ENCODE assay signal across 20 cellular contexts in the genomic region with DNA sequence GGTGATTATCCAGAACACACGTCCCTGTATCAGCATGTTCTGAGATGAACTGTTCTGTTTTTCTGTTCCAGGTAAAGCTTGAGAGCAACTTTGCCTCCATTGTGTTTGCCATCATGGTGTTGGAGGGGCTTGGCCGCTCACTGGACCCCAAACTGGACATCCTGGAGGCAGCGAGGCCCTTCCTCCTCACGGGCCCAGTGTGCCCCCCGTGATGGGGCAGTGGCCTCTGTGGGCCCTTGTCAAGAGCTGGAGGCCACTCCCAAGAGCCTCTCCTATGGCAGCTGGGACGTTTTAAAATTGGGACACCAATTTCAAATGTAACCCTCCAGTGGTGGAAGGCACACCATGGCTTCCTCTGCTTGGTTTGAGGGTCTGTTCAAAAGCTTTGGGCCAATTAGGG. TPM values are rescaled to one million over a fixed set of nuclear protein-coding genes. Genes with fewer than 3 reads are reported as not detected.
DNase-seq lines count a peak whose midpoint lies in the region; ATAC-seq and TF ChIP-seq lines count a peak whose summit lies in the region.
"Had no signal": no experiment of that assay in that cellular context is flagged by ENCODE, and none has a peak within 500 bp of the region (broad histone marks: within the 10 kb centered on the region; RNA-seq: fewer than 3 reads in every experiment).

No MANE protein-coding gene starts in this region.

- H4K20me1 ChIP-seq in IMR-90 (ENCODE audit: insufficient read depth, low read length) = no peaks in the 10 kb centered on the region; the same call in 1 of the 2 replicates

- H3K4me1 ChIP-seq in right atrium auricular region = peaks cover 0 to 27% of the 10 kb centered on the region in 2 donors
- H3K4me1 ChIP-seq in heart right ventricle = peaks cover 5 to 31% (median 27%) of the 10 kb centered on the region in 9 donors
- peaks cover 5% of the 10 kb centered on the region for H3K4me1 ChIP-seq in IMR-90 (ENCODE audit: control insufficient read depth, insufficient read depth, low read length)

- in situ Hi-C loops in IMR-90 (cut with MboI; ENCODE audit: low sequenced_read_pairs) = no loop called here

- no peak overlapping the region for H2AK5ac ChIP-seq in IMR-90 (ENCODE audit: low read depth, low read length)

- WGBS in heart right ventricle, 2 donors = 84 to 90% methylated on average over 6 of the region's 6 CpGs
- WGBS in IMR-90 (ENCODE audit: extremely low coverage in 2 of 2, insufficient read length in 1 of 2), 2 experiments = no CpG with 5 or more reads among the region's 6 CpGs

- no peak for ATAC-seq in heart right ventricle
- ATAC-seq in IMR-90 (ENCODE audit: low read depth) = no peak
- ATAC-seq in memory B cell (ENCODE audit: low read depth) = no peak
- ATAC-seq in HG03280 (IDR thresholded peaks at IDR 0.05; ENCODE audit: unreplicated experiment) = no peak
- no peak for ATAC-seq in HG02763 (IDR thresholded peaks at IDR 0.05; ENCODE audit: unreplicated experiment)

- H3K27ac ChIP-seq in right atrium auricular region (no peak overlapping the region), heart right ventricle (no peak overlapping the region), IMR-90 (ENCODE audit: insufficient read depth, low read length) (no peak overlapping the region)
- H3K27ac ChIP-seq: SJSA1 had no signal

- H4K91ac ChIP-seq in IMR-90 (ENCODE audit: insufficient read depth, low read depth, low read length) = no peak overlapping the region

- no peak overlapping the region for H2BK15ac ChIP-seq in IMR-90 (ENCODE audit: low read depth, low read length)

- peak; percentile 36 for DNase-seq in right atrium auricular region (ENCODE audit: low spot score)
- DNase-seq in heart right ventricle = no peak
- no peak for DNase-seq in IMR-90
- DNase-seq in memory B cell (ENCODE audit: low spot score in 2 of 2) = no peak
- DNase-seq in osteocyte (ENCODE audit: extremely low spot score, unreplicated experiment) = peak; percentile 65
- no peak for DNase-seq in AG08396 (ENCODE audit: low spot score)
- DNase-seq: Calu3; CD4-positive, CD25-positive, alpha-beta regulatory T cell; GDM1; KBM-7; MM.1S; NCI-H1048; NCI-H1417 treated with DMSO at 0.1 percent for 48 hours; NCI-H187; NCI-H446 treated with DMSO at 0.1 percent for 48 hours; NCI-H526 treated with DMSO at 0.1 percent for 48 hours; OCI-M1 had no signal

- TF ChIP-seq RAD21 in IMR-90 (IDR thresholded peaks at IDR 0.05; ENCODE audit: low read length) = no peak

- no peak overlapping the region for H2BK5ac ChIP-seq in IMR-90 (ENCODE audit: low read depth, low read length, poor library complexity, severe bottlenecking)

- H3K36me3 Mint-ChIP-seq in memory B cell (peaks cover 7% of the 10 kb centered on the region), osteocyte (ENCODE audit: unreplicated experiment) (peaks cover 11% of the 10 kb centered on the region)

- CTCF ChIA-PET in IMR-90 (lab: Yijun Ruan, JAX) = no interaction called here

- no peak for TF ChIP-seq POLR2A in IMR-90 (IDR thresholded peaks at IDR 0.05; ENCODE audit: low read depth, low read length)

- H3K4me1 Mint-ChIP-seq in memory B cell = peaks cover 16% of the 10 kb centered on the region
- peaks cover 23% of the 10 kb centered on the region for H3K4me1 Mint-ChIP-seq in osteocyte (ENCODE audit: unreplicated experiment)

- BruUV-seq in IMR-90 (replicated peaks; lab: Mats Ljungman, UMichigan) = no TSS peak

- H3K27ac Mint-ChIP-seq in memory B cell (peak overlapping the region; percentile 58), osteocyte (ENCODE audit: unreplicated experiment) (no peak overlapping the region)

- H3K9me1 ChIP-seq in IMR-90 (ENCODE audit: insufficient read depth, low read length) = peaks cover 6% of the 10 kb centered on the region; the same call in 1 of the 2 replicates

- no peak overlapping the region for H4K5ac ChIP-seq in IMR-90 (ENCODE audit: low read depth, low read length)

- H2AK9ac ChIP-seq in IMR-90 (replicated peaks; ENCODE audit: low read depth, low read length, poor library complexity) = peak overlapping the region; percentile 51

- no peak overlapping the region for H2BK20ac ChIP-seq in IMR-90 (ENCODE audit: low read depth, low read length)

- no peak overlapping the region for H4K8ac ChIP-seq in IMR-90 (ENCODE audit: low read depth in 2 of 2, low read length in 2 of 2)

- no peak overlapping the region for H3K4ac ChIP-seq in IMR-90 (ENCODE audit: low read depth, low read length)

- no peak overlapping the region for H3K14ac ChIP-seq in IMR-90 (replicated peaks; ENCODE audit: low read depth, low read length)

- peaks cover 19% of the 10 kb centered on the region for H3K36me3 ChIP-seq in right atrium auricular region
- peaks cover 0 to 39% (median 6%) of the 10 kb centered on the region in 9 donors for H3K36me3 ChIP-seq in heart right ventricle
- H3K36me3 ChIP-seq in IMR-90 (ENCODE audit: control insufficient read depth, insufficient read depth, low read length) = no peaks in the 10 kb centered on the region; the same call in 1 of the 2 replicates

- no peak overlapping the region for H3K56ac ChIP-seq in IMR-90 (ENCODE audit: extremely low read depth, insufficient read depth, low read length)

- dilution Hi-C loops in IMR-90 (cut with HindIII; ENCODE audit: low sequenced_read_pairs, unreplicated experiment) = no loop called here

- no peak overlapping the region for H3K4me2 ChIP-seq in IMR-90 (ENCODE audit: low read depth, low read length)

- H3K9me3 Mint-ChIP-seq in memory B cell (no peaks in the 10 kb centered on the region), osteocyte (ENCODE audit: unreplicated experiment) (no peaks in the 10 kb centered on the region)
- H3K9me3 Mint-ChIP-seq: CD4-positive, CD25-positive, alpha-beta regulatory T cell had no signal

- H3K27me3 ChIP-seq in right atrium auricular region = no peaks in the 10 kb centered on the region
- no peaks in the 10 kb centered on the region for H3K27me3 ChIP-seq in heart right ventricle
- H3K27me3 ChIP-seq in IMR-90 (ENCODE audit: control insufficient read depth, insufficient read depth, low read length) = no peaks in the 10 kb centered on the region
- H3K27me3 ChIP-seq: SJSA1 had no signal

- no peak for TF ChIP-seq CTCF in right atrium auricular region (IDR thresholded peaks at IDR 0.05)
- no peak for TF ChIP-seq CTCF in heart right ventricle (IDR thresholded peaks at IDR 0.05)
- no peak for TF ChIP-seq CTCF in IMR-90 (conservative IDR thresholded peaks at IDR 0.05; ENCODE audit: low read depth, low read length)
- TF ChIP-seq CTCF in osteocyte (IDR thresholded peaks at IDR 0.05) = no peak

- H3K27me3 Mint-ChIP-seq in memory B cell = no peaks in the 10 kb centered on the region
- no peaks in the 10 kb centered on the region for H3K27me3 Mint-ChIP-seq in osteocyte (ENCODE audit: unreplicated experiment)

- H3K9ac ChIP-seq in IMR-90 (ENCODE audit: low read depth, low read length) = no peak overlapping the region

- no peak overlapping the region for H3K18ac ChIP-seq in IMR-90 (ENCODE audit: low read depth, low read length)

- POLR2A ChIA-PET in IMR-90 (lab: Charles Lee; ENCODE audit: unreplicated experiment) = no interaction called here

- H3K4me3 Mint-ChIP-seq in memory B cell (no peak overlapping the region), osteocyte (ENCODE audit: unreplicated experiment) (no peak overlapping the region)

- H3K79me1 ChIP-seq in IMR-90 (ENCODE audit: low read depth in 1 of 2, low read length in 2 of 2) = peaks cover 11 to 17% of the 10 kb centered on the region in 2 experiments; a peak in 3 of 4 replicates

- no peak overlapping the region for H2AFZ ChIP-seq in IMR-90 (replicated peaks; ENCODE audit: low read length, poor library complexity)

- H3K9me3 ChIP-seq in right atrium auricular region (no peaks in the 10 kb centered on the region), heart right ventricle (no peaks in the 10 kb centered on the region), IMR-90 (ENCODE audit: control insufficient read depth, insufficient read depth, low read length) (no peaks in the 10 kb centered on the region)
- H3K9me3 ChIP-seq: SJSA1 had no signal

- intact Hi-C loops in heart right ventricle (cut with DNase I) (loop anchor here in 2 of 10 donors (10.0 kb wide), 2 partner anchors 230 to 320 kb away; partner anchors contain the start of genes BRAF (in 1 of the 2) and MRPS33 (in 1 of the 2)), IMR-90 (cut with micrococcal nuclease) (loop anchor here (10.0 kb wide), 1 partner anchor 230 kb away; the partner anchor contains the start of gene BRAF)

- no peak overlapping the region for H2BK120ac ChIP-seq in IMR-90 (ENCODE audit: low read depth, low read length)

- no peak overlapping the region for H3K4me3 ChIP-seq in right atrium auricular region
- no peak overlapping the region for H3K4me3 ChIP-seq in heart right ventricle
- H3K4me3 ChIP-seq in IMR-90 (ENCODE audit: insufficient read depth, low read depth, low read length) = no peak overlapping the region
- H3K4me3 ChIP-seq: SJSA1 had no signal

- H3K23ac ChIP-seq in IMR-90 (ENCODE audit: low read depth, low read length) = no peak overlapping the region

TF ChIP-seq in IMR-90, 13 proteins besides CTCF, POLR2A, EP300 and RAD21 (continues in another document):
- TF ChIP-seq FOS (IDR thresholded peaks at IDR 0.05; ENCODE audit: low read depth, low read length) (no peak), MAFK (IDR thresholded peaks at IDR 0.05; ENCODE audit: low read depth, low read length) (no peak), CHD1 (IDR thresholded peaks at IDR 0.05; ENCODE audit: low read depth, low read length) (no peak)

RNA-seq across cellular contexts. Expression of gene NDUFB2, which starts 1.9 kb away (rescaled TPM):
- total RNA-seq in right atrium auricular region (100 to 1,000 TPM; 397 to 767 TPM), heart right ventricle (100 to 1,000 TPM; 526 to 798 (median 653) TPM), IMR-90 (2012; rRNA removed) (81.7 and 136 TPM in 2 replicates), osteocyte (177 and 184 TPM in 2 replicates)
- polyA plus RNA-seq in heart right ventricle (100 to 1,000 TPM; 211 to 876 TPM), IMR-90 (2012; rRNA removed) (143 and 170 TPM in 2 replicates)
- 591 and 666 TPM in 2 replicates for polyA plus RNA-seq in IMR-90 (2012; cell fraction: cytosol; rRNA removed)
- polyA plus RNA-seq in IMR-90 (2012; cell fraction: nucleus; rRNA removed; ENCODE audit: low replicate concordance) = 135 and 207 TPM in 2 replicates

RNA-seq across cellular contexts. Expression of gene ADCK2, which starts 21.8 kb away (rescaled TPM):
- total RNA-seq in right atrium auricular region = 10 to 100 TPM; 16.6 to 21.8 TPM
- 10 to 100 TPM in 2 of 10 donors, 1 to 10 TPM in 8; 6.8 to 11.4 (median 8.2) TPM for total RNA-seq in heart right ventricle
- polyA plus RNA-seq in heart right ventricle = 10 to 100 TPM in 1 of 2 donors, 1 to 10 TPM in 1; 5.6 to 10.5 TPM
- 7.5 and 10.0 TPM in 2 replicates for total RNA-seq in IMR-90 (2012; rRNA removed)
- polyA plus RNA-seq in IMR-90 (2012; rRNA removed) = 6.9 and 7.1 TPM in 2 replicates
- polyA plus RNA-seq in IMR-90 (2012; cell fraction: cytosol; rRNA removed) = 5.8 and 9.5 TPM in 2 replicates
- 5.3 and 5.7 TPM in 2 replicates for polyA plus RNA-seq in IMR-90 (2012; cell fraction: nucleus; rRNA removed; ENCODE audit: low replicate concordance)
- total RNA-seq in osteocyte = 25.7 and 26.1 TPM in 2 replicates

RNA-seq across cellular contexts. Expression of gene DENND2A, which starts 54.0 kb away (rescaled TPM):
- total RNA-seq in right atrium auricular region (10 to 100 TPM in 1 of 2 donors, 1 to 10 TPM in 1; 9.2 to 10.5 TPM), heart right ventricle (10 to 100 TPM in 5 of 10 donors, 1 to 10 TPM in 5; 6.9 to 16.9 (median 10.4) TPM), IMR-90 (2012; rRNA removed) (7.5 and 7.8 TPM in 2 replicates), osteocyte (53.3 and 56.6 TPM in 2 replicates)
- polyA plus RNA-seq in heart right ventricle (1 to 10 TPM; 3.8 to 9.2 TPM), IMR-90 (2012; rRNA removed) (7.4 and 10.3 TPM in 2 replicates)
- 7.5 and 18.0 TPM in 2 replicates for polyA plus RNA-seq in IMR-90 (2012; cell fraction: cytosol; rRNA removed)
- 14.9 and 25.0 TPM in 2 replicates for polyA plus RNA-seq in IMR-90 (2012; cell fraction: nucleus; rRNA removed; ENCODE audit: low replicate concordance)
- total RNA-seq: Calu3; CD4-positive, CD25-positive, alpha-beta regulatory T cell had no signal
- polyA plus RNA-seq: CD4-positive, CD25-positive, alpha-beta regulatory T cell had no signal

Comparison
In these comparisons a context has a peak if more than half of its experiments do, and no peak if none do; other contexts are left out.
1. DNase-seq: peak in right atrium auricular region (single experiment) and osteocyte (single experiment); none in heart right ventricle (0 of 2), IMR-90 (single experiment), memory B cell (0 of 2) and AG08396 (single experiment).